ENCODE assay signal across 9 cellular contexts in the genomic region with DNA sequence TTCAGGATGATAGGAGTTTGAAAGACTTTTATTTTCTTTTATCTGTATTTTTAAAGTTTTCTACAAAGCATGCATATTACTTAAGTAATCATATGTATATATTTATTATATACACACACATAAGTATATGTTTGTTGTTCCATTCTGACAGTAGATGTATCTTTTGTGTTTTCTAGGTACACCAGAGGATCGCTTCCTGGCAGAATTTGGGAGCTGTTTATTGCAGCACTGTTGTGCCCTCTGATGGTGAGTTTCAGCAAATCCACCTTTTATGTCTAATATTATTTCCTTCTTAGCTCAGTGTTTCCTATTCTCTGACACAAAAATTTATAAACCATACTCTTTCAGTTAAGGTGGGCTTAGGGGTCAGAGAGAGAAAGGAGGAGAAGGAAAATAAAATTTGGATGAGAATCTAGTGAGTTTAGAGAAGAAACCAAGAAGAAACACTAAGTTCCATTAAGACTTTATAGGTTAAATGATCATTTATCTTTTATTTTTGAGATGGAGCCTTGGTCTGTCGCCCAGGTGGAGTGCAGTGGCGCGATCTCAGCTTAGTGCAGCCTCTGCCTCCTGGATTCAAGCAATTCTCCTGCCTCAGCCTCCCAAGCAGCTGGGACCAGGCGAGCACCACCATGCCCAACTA. TPM values are rescaled to one million over a fixed set of nuclear protein-coding genes. Genes with fewer than 3 reads are reported as not detected.
DNase-seq lines count a peak whose midpoint lies in the region; ATAC-seq and TF ChIP-seq lines count a peak whose summit lies in the region.
"Had no signal": no experiment of that assay in that cellular context is flagged by ENCODE, and none has a peak within 500 bp of the region (broad histone marks: within the 10 kb centered on the region; RNA-seq: fewer than 3 reads in every experiment).

No MANE protein-coding gene starts in this region.

- H3K27ac ChIP-seq in CD4-positive, alpha-beta T cell (ENCODE audit: low read depth, low read length): no peak overlapping the region

- no peak overlapping the region for H3K4me3 Mint-ChIP-seq in CD4-positive, alpha-beta T cell
- H3K4me3 Mint-ChIP-seq in activated naive CD4-positive, alpha-beta T cell treated with anti-CD3 and anti-CD28 coated beads for 36 hours: no peak overlapping the region
- H3K4me3 Mint-ChIP-seq in glutamatergic neuron (ENCODE audit: unreplicated experiment): no peak overlapping the region

- H3K9me3 Mint-ChIP-seq in CD4-positive, alpha-beta T cell: no peaks in the 10 kb centered on the region
- H3K9me3 Mint-ChIP-seq in activated naive CD4-positive, alpha-beta T cell treated with anti-CD3 and anti-CD28 coated beads for 36 hours: no peaks in the 10 kb centered on the region
- no peaks in the 10 kb centered on the region for H3K9me3 Mint-ChIP-seq in glutamatergic neuron (ENCODE audit: unreplicated experiment)

- no peaks in the 10 kb centered on the region for H3K9me3 ChIP-seq in CD4-positive, alpha-beta T cell (ENCODE audit: control insufficient read depth, low read length)

- intact Hi-C loops in CD4-positive, alpha-beta T cell (cut with DNase I, micrococcal nuclease): loop anchor here in 1 of 2 experiments (1.0 to 2.0 kb wide), 2 partner anchors 140 to 470 kb away; no protein-coding TSS in a partner anchor
- intact Hi-C loops in activated naive CD4-positive, alpha-beta T cell treated with anti-CD3 and anti-CD28 coated beads for 36 hours (cut with micrococcal nuclease): loop anchor here (1.0 kb wide), 2 partner anchors 140 to 470 kb away; no protein-coding TSS in a partner anchor
- intact Hi-C loops in posterior cingulate gyrus (cut with DNase I): loop anchor here (1.0 to 5.0 kb wide), 2 partner anchors 142 to 470 kb away; a partner anchor contains a TSS

- POLR2A ChIA-PET in CD4-positive, alpha-beta T cell (lab: Charles Lee): interaction anchor here (0.5 to 2.0 kb wide), 3 partner anchors 140 to 472 kb away, joined by 3 to 18 read pairs (median 3); no protein-coding TSS in a partner anchor

- no peaks in the 10 kb centered on the region for H3K36me3 Mint-ChIP-seq in CD4-positive, alpha-beta T cell (ENCODE audit: low read depth)
- H3K36me3 Mint-ChIP-seq in activated naive CD4-positive, alpha-beta T cell treated with anti-CD3 and anti-CD28 coated beads for 36 hours (ENCODE audit: low read depth): no peaks in the 10 kb centered on the region
- H3K36me3 Mint-ChIP-seq in glutamatergic neuron (ENCODE audit: unreplicated experiment): no peaks in the 10 kb centered on the region

- peak; percentile 69 for TF ChIP-seq CTCF in CD4-positive, alpha-beta T cell (IDR thresholded peaks at IDR 0.05)
- peak; percentile 60 for TF ChIP-seq CTCF in glutamatergic neuron (IDR thresholded peaks at IDR 0.05; ENCODE audit: partially characterized antibody, unreplicated experiment)

- peak in 9 of 10 experiments; percentile 2 to 23 (median 15) for DNase-seq in CD4-positive, alpha-beta T cell
- DNase-seq in NCI-H460 (ENCODE audit: extremely low read depth, low read depth): peak; percentile 57
- peak; percentile 61 for DNase-seq in activated naive CD4-positive, alpha-beta T cell treated with anti-CD3 and anti-CD28 coated beads for 36 hours
- DNase-seq in glutamatergic neuron: peak; percentile 28
- peak in 6 of 10 donors; percentile 9 to 84 (median 28) for DNase-seq in posterior cingulate gyrus

- H3K4me1 Mint-ChIP-seq in CD4-positive, alpha-beta T cell (ENCODE audit: low read depth): peaks cover 4% of the 10 kb centered on the region
- no peaks in the 10 kb centered on the region for H3K4me1 Mint-ChIP-seq in activated naive CD4-positive, alpha-beta T cell treated with anti-CD3 and anti-CD28 coated beads for 36 hours (ENCODE audit: low read depth)
- H3K4me1 Mint-ChIP-seq in glutamatergic neuron (ENCODE audit: low read depth, unreplicated experiment): no peaks in the 10 kb centered on the region

- peak; percentile 84 for ATAC-seq in CD4-positive, alpha-beta T cell (ENCODE audit: poor library complexity)
- ATAC-seq in GM21723 (IDR thresholded peaks at IDR 0.05; ENCODE audit: unreplicated experiment): peak; percentile 55
- ATAC-seq in HG03175 (IDR thresholded peaks at IDR 0.05; ENCODE audit: unreplicated experiment): no peak
- ATAC-seq in GM18498 (IDR thresholded peaks at IDR 0.05; ENCODE audit: unreplicated experiment): no peak

- no peaks in the 10 kb centered on the region for H3K27me3 Mint-ChIP-seq in CD4-positive, alpha-beta T cell
- no peaks in the 10 kb centered on the region for H3K27me3 Mint-ChIP-seq in activated naive CD4-positive, alpha-beta T cell treated with anti-CD3 and anti-CD28 coated beads for 36 hours (ENCODE audit: low read depth)
- no peaks in the 10 kb centered on the region for H3K27me3 Mint-ChIP-seq in glutamatergic neuron (ENCODE audit: unreplicated experiment)

- no peak overlapping the region for H3K27ac Mint-ChIP-seq in CD4-positive, alpha-beta T cell
- no peak overlapping the region for H3K27ac Mint-ChIP-seq in activated naive CD4-positive, alpha-beta T cell treated with anti-CD3 and anti-CD28 coated beads for 36 hours
- no peak overlapping the region for H3K27ac Mint-ChIP-seq in glutamatergic neuron (ENCODE audit: unreplicated experiment)

- no peaks in the 10 kb centered on the region for H3K27me3 ChIP-seq in CD4-positive, alpha-beta T cell (ENCODE audit: control insufficient read depth, insufficient read depth, low read length)

- CTCF ChIA-PET in CD4-positive, alpha-beta T cell (lab: Charles Lee): interaction anchor here (0.6 to 2.5 kb wide), 5 partner anchors 143 to 479 kb away, joined by 3 to 23 read pairs (median 3); a partner anchor contains a TSS
- CTCF ChIA-PET in activated naive CD4-positive, alpha-beta T cell treated with anti-CD3 and anti-CD28 coated beads for 36 hours (lab: Charles Lee): interaction anchor here (0.6 to 4.9 kb wide), 7 partner anchors 25 to 472 kb away, joined by 3 to 45 read pairs (median 3); no protein-coding TSS in a partner anchor

RNA-seq across cellular contexts. Expression of a gene that starts 59.2 kb away (rescaled TPM):
- total RNA-seq in CD4-positive, alpha-beta T cell: not detected
- not detected in 2 replicates for total RNA-seq in NCI-H460 (2014; rRNA removed; shearing (Covaris generic))
- polyA plus RNA-seq in NCI-H460 (2014; cell fraction: nucleus; rRNA removed): not detected in 2 replicates
- total RNA-seq in activated naive CD4-positive, alpha-beta T cell treated with anti-CD3 and anti-CD28 coated beads for 36 hours: not detected
- not detected for total RNA-seq in glutamatergic neuron (ENCODE audit: unreplicated experiment)
- total RNA-seq: T-helper 1 cell treated with Interleukin-12 subunit alpha and Interleukin-12 subunit beta and Interleukin-4 antibody, amounts not matched to agents 30 ng/mL and 1 ng/mL, for 36 hours had no signal

Comparison
In these comparisons a context has a peak if more than half of its experiments do, and no peak if none do; other contexts are left out.
1. ATAC-seq: peak in CD4-positive, alpha-beta T cell (single experiment) and GM21723 (single experiment); none in HG03175 (single experiment) and GM18498 (single experiment).
2. Peak in every context shown above with its lines, with median percentiles within 50 percentile points of each other: DNase-seq.